In genomic region chrY:14340459-14341146, GRCh38 we compare ENCODE assay signal across 7 cellular contexts.
DNase-seq lines count a peak whose midpoint lies in the region; ATAC-seq lines count a peak whose summit lies in the region.

No MANE protein-coding gene starts in this region.

- peak in 1 of 2 donors; percentile 64 for DNase-seq in activated T-cell treated with anti-CD3 and anti-CD28 coated beads, Interleukin-2, amount 50 U/mL, for 72 hours
- DNase-seq in stimulated activated CD4-positive, alpha-beta T cell treated with anti-CD3 and anti-CD28 coated beads, Interleukin-1b, Interleukin-23, amount 100 ng/mL, for 48 hours = peak; percentile 44
- DNase-seq in HPDE6-E6E7 (ENCODE audit: extremely low spot score) = no peak
- DNase-seq in NCI-H1048 (lab: John Stamatoyannopoulos, UW) = no peak

- H3K27me3 Mint-ChIP-seq in activated T-cell treated with anti-CD3 and anti-CD28 coated beads, Interleukin-2, amount 50 U/mL, for 72 hours (ENCODE audit: low read depth) = no peaks in the 10 kb centered on the region

- ATAC-seq in GM19397 (IDR thresholded peaks at IDR 0.05; ENCODE audit: unreplicated experiment) (peak; percentile 62), HG03460 (IDR thresholded peaks at IDR 0.05; ENCODE audit: unreplicated experiment) (peak; percentile 57), HG03520 (IDR thresholded peaks at IDR 0.05; ENCODE audit: unreplicated experiment) (no peak)
- ATAC-seq in activated T-cell treated with anti-CD3 and anti-CD28 coated beads, Interleukin-2, amount 50 U/mL, for 72 hours (replicated peaks in 1 of 2) = peak in 1 of 2 donors; percentile 77

- H3K4me3 Mint-ChIP-seq in activated T-cell treated with anti-CD3 and anti-CD28 coated beads, Interleukin-2, amount 50 U/mL, for 72 hours = peak overlapping the region in 1 of 2 donors; percentile 84

- H3K27ac Mint-ChIP-seq in activated T-cell treated with anti-CD3 and anti-CD28 coated beads, Interleukin-2, amount 50 U/mL, for 72 hours = peak overlapping the region; percentile 70

- H3K9me3 Mint-ChIP-seq in activated T-cell treated with anti-CD3 and anti-CD28 coated beads, Interleukin-2, amount 50 U/mL, for 72 hours = peaks cover 0 to 4% of the 10 kb centered on the region in 2 donors

- peaks cover 0 to 5% of the 10 kb centered on the region in 2 donors for H3K36me3 Mint-ChIP-seq in activated T-cell treated with anti-CD3 and anti-CD28 coated beads, Interleukin-2, amount 50 U/mL, for 72 hours (ENCODE audit: insufficient read depth in 2 of 2)

- no peaks in the 10 kb centered on the region for H3K4me1 Mint-ChIP-seq in activated T-cell treated with anti-CD3 and anti-CD28 coated beads, Interleukin-2, amount 50 U/mL, for 72 hours (ENCODE audit: low read depth)
